17 cellular contexts compared by ENCODE assay signal in the genomic region with DNA sequence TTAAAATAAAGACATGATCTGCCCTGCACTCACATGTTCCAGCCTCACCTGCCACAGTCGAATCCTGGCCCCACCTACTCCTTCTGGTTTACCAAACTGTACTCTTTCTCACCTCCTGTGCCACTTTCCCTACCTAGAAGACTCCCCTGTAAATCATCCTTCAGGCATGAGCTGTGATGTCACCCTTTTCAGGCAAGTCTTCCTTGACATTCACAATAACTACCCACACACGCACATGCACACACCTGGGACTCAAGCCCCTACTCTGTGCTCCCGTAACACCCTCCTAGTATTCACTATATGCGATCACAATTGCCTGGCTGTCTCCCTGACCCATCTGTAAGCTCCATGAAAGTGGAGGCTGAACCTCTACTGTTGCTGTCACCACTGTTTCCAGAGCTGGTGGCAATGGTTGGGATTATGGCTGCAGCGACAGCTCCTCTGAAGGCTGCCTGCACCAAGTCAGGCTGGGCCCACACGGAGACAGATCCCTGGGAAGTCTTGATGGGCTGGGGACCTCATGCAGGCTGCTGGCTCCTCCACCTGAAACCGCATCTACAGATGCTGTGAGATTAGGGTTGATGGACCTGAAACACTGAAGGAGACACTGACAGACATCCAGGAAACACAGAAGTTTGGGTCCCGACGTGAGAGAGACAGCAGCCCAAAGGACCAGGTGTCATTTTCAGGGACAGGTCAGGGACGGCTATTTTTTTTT.
"Had no signal": no experiment of that assay in that cellular context is flagged by ENCODE, and none has a peak within 500 bp of the region (broad histone marks: within the 10 kb centered on the region; RNA-seq: fewer than 3 reads in every experiment).

No MANE protein-coding gene starts in this region.

- H3K27me3 ChIP-seq: heart left ventricle, spleen, testis, transverse colon had no signal

- DNase-seq: effector CD4-positive, alpha-beta T cell; heart left ventricle; hippocampal formation; kidney glomerular epithelial cell; naive B cell; psoas muscle; spleen; stimulated activated CD4-positive, alpha-beta T cell treated with anti-CD3 and anti-CD28 coated beads, Interleukin-15, amount 100 ng/mL, for 24 hours; stimulated activated CD4-positive, alpha-beta T cell treated with anti-CD3 and anti-CD28 coated beads, Interleukin-1b, Interleukin-23, amount 100 ng/mL, for 48 hours; stimulated activated CD4-positive, alpha-beta T cell treated with anti-CD3 and anti-CD28 coated beads, Interleukin-4, amount 100 ng/mL, for 24 hours; stimulated activated naive B cell treated with anti-CD40 and anti-IgM and Interleukin-4, amounts not matched to agents 10 μg/mL and 1 μg/mL and 100 μg/mL, for 72 hours; stimulated activated naive CD8-positive, alpha-beta T cell treated with anti-CD3 and anti-CD28 coated beads, Interleukin-15, amount 100 ng/mL, for 72 hours; testis; transverse colon had no signal

- H3K27me3 Mint-ChIP-seq: stimulated activated naive CD8-positive, alpha-beta T cell treated with anti-CD3 and anti-CD28 coated beads, Interleukin-15, amount 100 ng/mL, for 72 hours had no signal

- H3K9me3 ChIP-seq: psoas muscle, testis had no signal

- H3K36me3 ChIP-seq: heart left ventricle, spleen, transverse colon had no signal

- H3K4me1 ChIP-seq: psoas muscle, spleen, testis, transverse colon had no signal

- H3K27ac ChIP-seq: coronary artery, heart left ventricle, psoas muscle, spleen, testis, transverse colon had no signal

- H3K4me3 ChIP-seq: coronary artery, heart left ventricle, psoas muscle, spleen, testis, transverse colon had no signal

- ATAC-seq: heart left ventricle; psoas muscle; sciatic nerve; stimulated activated naive B cell treated with anti-CD40 and anti-IgM and Interleukin-4, amounts not matched to agents 10 μg/mL and 1 μg/mL and 100 μg/mL, for 72 hours; stimulated activated naive CD8-positive, alpha-beta T cell treated with anti-CD3 and anti-CD28 coated beads, Interleukin-15, amount 100 ng/mL, for 72 hours had no signal

- H3K27ac Mint-ChIP-seq: nephron; stimulated activated naive B cell treated with anti-CD40 and anti-IgM and Interleukin-4, amounts not matched to agents 10 μg/mL and 1 μg/mL and 100 μg/mL, for 72 hours had no signal

- H3K4me3 Mint-ChIP-seq: naive B cell; nephron; stimulated activated naive B cell treated with anti-CD40 and anti-IgM and Interleukin-4, amounts not matched to agents 10 μg/mL and 1 μg/mL and 100 μg/mL, for 72 hours; stimulated activated naive CD8-positive, alpha-beta T cell treated with anti-CD3 and anti-CD28 coated beads, Interleukin-15, amount 100 ng/mL, for 72 hours had no signal

- H3K4me1 Mint-ChIP-seq: nephron; stimulated activated naive CD8-positive, alpha-beta T cell treated with anti-CD3 and anti-CD28 coated beads, Interleukin-15, amount 100 ng/mL, for 72 hours had no signal
